Comparison of ENCODE assay signal across 14 cellular contexts in the genomic region with DNA sequence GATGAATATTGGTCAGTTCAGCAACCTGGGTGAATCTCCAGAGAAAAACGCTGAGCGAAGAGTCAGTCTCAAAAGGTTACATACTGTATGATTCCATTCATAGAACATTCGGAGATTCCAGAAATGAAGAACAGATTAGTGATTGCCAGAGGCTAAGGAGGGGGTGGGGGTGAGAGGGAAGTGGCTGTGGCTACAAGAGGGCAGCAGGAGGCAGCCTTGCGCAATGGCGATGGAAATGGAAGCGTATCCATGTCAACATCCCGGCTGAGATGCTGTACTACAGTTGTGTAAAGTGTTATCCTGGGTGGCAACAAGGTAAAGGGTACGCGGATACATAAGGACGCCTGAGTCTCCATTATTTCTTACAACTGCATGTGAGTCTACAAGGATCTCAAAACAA. TPM values are rescaled to one million over a fixed set of nuclear protein-coding genes. Genes with fewer than 3 reads are reported as not detected.
A peak's percentile ranks its signal among the peaks of the same experiment; 100 is the strongest.
DNase-seq lines count a peak whose midpoint lies in the region; ATAC-seq and TF ChIP-seq lines count a peak whose summit lies in the region.
"Had no signal": no experiment of that assay in that cellular context is flagged by ENCODE, and none has a peak within 500 bp of the region (broad histone marks: within the 10 kb centered on the region; RNA-seq: fewer than 3 reads in every experiment).

No MANE protein-coding gene starts in this region.

- TF ChIP-seq CTCF in HFF-Myc (IDR thresholded peaks at IDR 0.05; ENCODE audit: low read depth, low read length, missing control alignments) = peak; percentile 12
- no peak for TF ChIP-seq CTCF in lower lobe of right lung (IDR thresholded peaks at IDR 0.05)
- no peak for TF ChIP-seq CTCF in GM13976 (IDR thresholded peaks at IDR 0.05; ENCODE audit: borderline replicate concordance, control extremely low read depth, extremely low read depth, insufficient read depth, missing control alignments)

- in situ Hi-C loops in GM13976 (cut with MboI; ENCODE audit: low sequenced_read_pairs, unreplicated experiment) = no loop called here

- H3K36me3 Mint-ChIP-seq in activated CD4-positive, alpha-beta T cell treated with anti-CD3 and anti-CD28 coated beads, Interleukin-2, amount 10 ng/mL, durations not matched to agents 7 days and 5 days (ENCODE audit: low read depth) = peaks cover 51% of the 10 kb centered on the region

- H3K9me3 Mint-ChIP-seq in activated CD4-positive, alpha-beta T cell treated with anti-CD3 and anti-CD28 coated beads, Interleukin-2, amount 10 ng/mL, durations not matched to agents 7 days and 5 days = no peaks in the 10 kb centered on the region

- H3K27ac Mint-ChIP-seq in activated CD4-positive, alpha-beta T cell treated with anti-CD3 and anti-CD28 coated beads, Interleukin-2, amount 10 ng/mL, durations not matched to agents 7 days and 5 days = peak overlapping the region; percentile 20
- H3K27ac Mint-ChIP-seq: progenitor cell of endocrine pancreas had no signal

- peaks cover 91% of the 10 kb centered on the region for H3K36me3 ChIP-seq in lower lobe of right lung
- peaks cover 63% of the 10 kb centered on the region for H3K36me3 ChIP-seq in SJCRH30

- H3K9me3 ChIP-seq in lower lobe of right lung (no peaks in the 10 kb centered on the region), SJCRH30 (replicated peaks) (no peaks in the 10 kb centered on the region)
- H3K9me3 ChIP-seq: Peyer's patch, upper lobe of left lung had no signal

- no peak overlapping the region for H3K27ac ChIP-seq in lower lobe of right lung
- no peak overlapping the region for H3K27ac ChIP-seq in SJCRH30
- H3K27ac ChIP-seq: coronary artery, Peyer's patch, upper lobe of left lung had no signal

- H3K27me3 ChIP-seq in lower lobe of right lung (ENCODE audit: low read depth) (no peaks in the 10 kb centered on the region), SJCRH30 (no peaks in the 10 kb centered on the region)
- H3K27me3 ChIP-seq: Peyer's patch, upper lobe of left lung had no signal

- H3K4me3 ChIP-seq in HFF-Myc (replicated peaks; ENCODE audit: low read depth, low read length) = no peak overlapping the region
- no peak overlapping the region for H3K4me3 ChIP-seq in lower lobe of right lung
- H3K4me3 ChIP-seq in SJCRH30 = no peak overlapping the region
- H3K4me3 ChIP-seq: coronary artery, Peyer's patch, upper lobe of left lung had no signal

- CTCF ChIA-PET in activated CD4-positive, alpha-beta T cell treated with anti-CD3 and anti-CD28 coated beads, Interleukin-2, amount 10 ng/mL, durations not matched to agents 7 days and 5 days (lab: Charles Lee) = no interaction called here

- POLR2A ChIA-PET in activated CD4-positive, alpha-beta T cell treated with anti-CD3 and anti-CD28 coated beads, Interleukin-2, amount 10 ng/mL, durations not matched to agents 7 days and 5 days (lab: Charles Lee) = no interaction called here

- no peak for DNase-seq in activated CD4-positive, alpha-beta T cell treated with anti-CD3 and anti-CD28 coated beads, Interleukin-2, amount 10 ng/mL, durations not matched to agents 7 days and 5 days
- no peak for DNase-seq in activated CD4-positive, alpha-beta T cell treated with anti-CD3 and anti-CD28 coated beads, Interleukin-2, amount 50 U/mL, for 1 hour
- DNase-seq in HFF-Myc (ENCODE audit: extremely low read depth, low read depth) (no peak), amniotic epithelial cell (ENCODE audit: low read depth) (peak; percentile 42), lower lobe of right lung (peak; percentile 81), GM13976 (ENCODE audit: low spot score) (no peak), SJCRH30 (no peak)
- DNase-seq: DMS153, NCI-H226, Peyer's patch had no signal

- no peak overlapping the region for H3K4me3 Mint-ChIP-seq in activated CD4-positive, alpha-beta T cell treated with anti-CD3 and anti-CD28 coated beads, Interleukin-2, amount 10 ng/mL, durations not matched to agents 7 days and 5 days

- intact Hi-C loops in lower lobe of right lung (cut with DNase I) = no loop called here

- peaks cover 28% of the 10 kb centered on the region for H3K4me1 Mint-ChIP-seq in activated CD4-positive, alpha-beta T cell treated with anti-CD3 and anti-CD28 coated beads, Interleukin-2, amount 10 ng/mL, durations not matched to agents 7 days and 5 days

- ATAC-seq in lower lobe of right lung (peak; percentile 30 to 58), HG02588 (IDR thresholded peaks at IDR 0.05; ENCODE audit: unreplicated experiment) (no peak)

- H3K4me1 ChIP-seq in lower lobe of right lung = peaks cover 5% of the 10 kb centered on the region
- no peaks in the 10 kb centered on the region for H3K4me1 ChIP-seq in SJCRH30
- H3K4me1 ChIP-seq: Peyer's patch, upper lobe of left lung had no signal

- no peaks in the 10 kb centered on the region for H3K27me3 Mint-ChIP-seq in activated CD4-positive, alpha-beta T cell treated with anti-CD3 and anti-CD28 coated beads, Interleukin-2, amount 10 ng/mL, durations not matched to agents 7 days and 5 days
- H3K27me3 Mint-ChIP-seq: progenitor cell of endocrine pancreas had no signal

RNA-seq across cellular contexts. Expression of a gene that starts 18.0 kb away (rescaled TPM):
- total RNA-seq in activated CD4-positive, alpha-beta T cell treated with anti-CD3 and anti-CD28 coated beads, Interleukin-2, amount 10 ng/mL, durations not matched to agents 7 days and 5 days = 10 to 100 TPM; 25.9 to 28.1 TPM
- total RNA-seq in lower lobe of right lung = 18.0 TPM
- 58.7 and 60.2 TPM in 2 replicates for total RNA-seq in SJCRH30 (2014; rRNA removed; shearing (Covaris generic))

RNA-seq across cellular contexts. Expression of a gene that starts 18.1 kb away (rescaled TPM):
- total RNA-seq in activated CD4-positive, alpha-beta T cell treated with anti-CD3 and anti-CD28 coated beads, Interleukin-2, amount 10 ng/mL, durations not matched to agents 7 days and 5 days = 1 to 10 TPM; 7.9 to 8.3 TPM
- 4.9 TPM for total RNA-seq in lower lobe of right lung
- 5.8 and 5.9 TPM in 2 replicates for total RNA-seq in SJCRH30 (2014; rRNA removed; shearing (Covaris generic))

RNA-seq across cellular contexts. Expression of a gene that starts 23.9 kb away (rescaled TPM):
- 10 to 100 TPM; 17.7 to 17.8 TPM for total RNA-seq in activated CD4-positive, alpha-beta T cell treated with anti-CD3 and anti-CD28 coated beads, Interleukin-2, amount 10 ng/mL, durations not matched to agents 7 days and 5 days
- total RNA-seq in lower lobe of right lung = 29.2 TPM
- total RNA-seq in SJCRH30 (2014; rRNA removed; shearing (Covaris generic)) = 25.0 and 25.5 TPM in 2 replicates

RNA-seq across cellular contexts. Expression of a gene that starts 45.2 kb away (rescaled TPM):
- total RNA-seq in activated CD4-positive, alpha-beta T cell treated with anti-CD3 and anti-CD28 coated beads, Interleukin-2, amount 10 ng/mL, durations not matched to agents 7 days and 5 days = not detected
- total RNA-seq in lower lobe of right lung = not detected
- total RNA-seq in SJCRH30 (2014; rRNA removed; shearing (Covaris generic)) = not detected in 2 replicates
- total RNA-seq: Peyer's patch, progenitor cell of endocrine pancreas, upper lobe of left lung had no signal

Comparison
In these comparisons a context has a peak if more than half of its experiments do, and no peak if none do; other contexts are left out.
1. DNase-seq: peak in amniotic epithelial cell (single experiment) and lower lobe of right lung (single experiment); none in activated CD4-positive, alpha-beta T cell treated with anti-CD3 and anti-CD28 coated beads, Interleukin-2, amount 10 ng/mL, durations not matched to agents 7 days and 5 days (single experiment), activated CD4-positive, alpha-beta T cell treated with anti-CD3 and anti-CD28 coated beads, Interleukin-2, amount 50 U/mL, for 1 hour (single experiment), HFF-Myc (single experiment), GM13976 (single experiment) and SJCRH30 (0 of 2).